8 cellular contexts compared by ENCODE assay signal in genomic region chr1:121097127-121097866, GRCh38.
A peak's percentile ranks its signal among the peaks of the same experiment; 100 is the strongest.
DNase-seq lines count a peak whose midpoint lies in the region; ATAC-seq and TF ChIP-seq lines count a peak whose summit lies in the region.
"Not testable (repeated sequence)": the region's sequence is repeated elsewhere in the genome, so short reads cannot be mapped to it uniquely, and the experiment has no call there.

No MANE protein-coding gene starts in this region.

- peak; percentile 86 for DNase-seq in COLO668 (lab: John Stamatoyannopoulos, UW; ENCODE audit: unreplicated experiment)
- peak; percentile 51 to 70 for DNase-seq in HL-60 (ENCODE audit: low read depth in 1 of 2, low spot score in 1 of 2)
- DNase-seq in activated CD8-positive, alpha-beta memory T cell treated with anti-CD3 and anti-CD28 coated beads, Interleukin-2, amount 50 U/mL, for 24 hours (ENCODE audit: extremely low read depth) = peak; percentile 30
- peak; percentile 94 for DNase-seq in endodermal cell
- peak; percentile 64 to 92 for DNase-seq in mesothelial cell of epicardium (ENCODE audit: low spot score in 2 of 2, unreplicated experiment in 2 of 2)
- DNase-seq in stimulated activated CD8-positive, alpha-beta memory T cell treated with anti-CD3 and anti-CD28 coated beads, Interleukin-12 subunit alpha, Interleukin-12 subunit beta, amount 100 ng/mL, for 1 hour (ENCODE audit: low read depth) = peak; percentile 67

- H3K27me3 ChIP-seq in HL-60 (ENCODE audit: insufficient read depth, poor library complexity, severe bottlenecking); OCI-LY1 (ENCODE audit: insufficient read depth, low read length); endodermal cell (ENCODE audit: control insufficient read depth, insufficient read depth, low read length, poor library complexity, severe bottlenecking): not testable (repeated sequence)

- not testable (repeated sequence) for H3K4me3 ChIP-seq in HL-60 (replicated peaks; ENCODE audit: insufficient read depth, low read length)
- peak overlapping the region; percentile 49 for H3K4me3 ChIP-seq in OCI-LY1 (ENCODE audit: low read depth, low read length, poor library complexity, severe bottlenecking)
- peak overlapping the region; percentile 64 for H3K4me3 ChIP-seq in endodermal cell (ENCODE audit: low read length)

- not testable (repeated sequence) for H3K36me3 ChIP-seq in OCI-LY1 (ENCODE audit: insufficient read depth, low read length); endodermal cell (ENCODE audit: control insufficient read depth, insufficient read depth, low read length)

- H3K27me3 Mint-ChIP-seq in endodermal cell (ENCODE audit: insufficient read depth); mesothelial cell of epicardium (ENCODE audit: low read depth): not testable (repeated sequence)

- not testable (repeated sequence) for H4K20me1 ChIP-seq in OCI-LY1 (ENCODE audit: insufficient read depth, low read length)

- H3K27ac Mint-ChIP-seq in endodermal cell, mesothelial cell of epicardium: not testable (repeated sequence)

- not testable (repeated sequence) for H3K79me2 ChIP-seq in OCI-LY1 (ENCODE audit: insufficient read depth, low read length)

- not testable (repeated sequence) for H3K9me3 ChIP-seq in OCI-LY1 (ENCODE audit: low read length); endodermal cell (ENCODE audit: control insufficient read depth, low read length)

- peak; percentile 92 for ATAC-seq in GM21447 (IDR thresholded peaks at IDR 0.05; ENCODE audit: unreplicated experiment)

- H3K36me3 Mint-ChIP-seq in endodermal cell (ENCODE audit: low read depth); mesothelial cell of epicardium: not testable (repeated sequence)

- H3K4me3 Mint-ChIP-seq in endodermal cell (peak overlapping the region; percentile 50), mesothelial cell of epicardium (peak overlapping the region; percentile 75)

- H2AFZ ChIP-seq in OCI-LY1 (ENCODE audit: low read length) = not testable (repeated sequence)

- H3K27ac ChIP-seq in HL-60 (replicated peaks); OCI-LY1 (ENCODE audit: low read depth, low read length, poor library complexity, severe bottlenecking); endodermal cell (ENCODE audit: low read depth, low read length): not testable (repeated sequence)

- 0 to 1% methylated on average over 1 to 42 of the region's 69 CpGs for WGBS in endodermal cell (ENCODE audit: insufficient coverage in 1 of 2, insufficient read length in 1 of 2), 2 experiments

- H3K4me1 Mint-ChIP-seq in endodermal cell, mesothelial cell of epicardium: not testable (repeated sequence)

- H3K9me2 ChIP-seq in OCI-LY1 (ENCODE audit: low read depth, low read length) = not testable (repeated sequence)

- not testable (repeated sequence) for H3K4me1 ChIP-seq in OCI-LY1 (ENCODE audit: insufficient read depth, low read length, severe bottlenecking); endodermal cell (ENCODE audit: control insufficient read depth, insufficient read depth, low read length)

- H3F3A ChIP-seq in OCI-LY1 (ENCODE audit: insufficient read depth, low read length) = not testable (repeated sequence)

- not testable (repeated sequence) for H3K9ac ChIP-seq in OCI-LY1 (ENCODE audit: low read length); endodermal cell (ENCODE audit: extremely low read depth, low read length, poor library complexity, severe bottlenecking)

- not testable (repeated sequence) for H3K9me3 Mint-ChIP-seq in endodermal cell, mesothelial cell of epicardium

- H3K4me2 ChIP-seq in OCI-LY1 (ENCODE audit: low read length) = peak overlapping the region; percentile 61

- not testable (repeated sequence) for TF ChIP-seq CTCF in HL-60 (IDR thresholded peaks at IDR 0.05; ENCODE audit: insufficient read depth, low read length)
- TF ChIP-seq CTCF in OCI-LY1 (IDR thresholded peaks at IDR 0.05; ENCODE audit: low read length) (peak; percentile 15), endodermal cell (conservative IDR thresholded peaks at IDR 0.05) (peak; percentile 64), mesothelial cell of epicardium (IDR thresholded peaks at IDR 0.05; ENCODE audit: unreplicated experiment) (peak; percentile 79)

Comparison
In these comparisons a context has a peak if more than half of its experiments do, and no peak if none do; other contexts are left out.
1. DNase-seq: peak in every context shown above with its lines; median percentile 94 in endodermal cell; 86 in COLO668; 78 in mesothelial cell of epicardium; 67 in stimulated activated CD8-positive, alpha-beta memory T cell treated with anti-CD3 and anti-CD28 coated beads, Interleukin-12 subunit alpha, Interleukin-12 subunit beta, amount 100 ng/mL, for 1 hour; 60 in HL-60; 30 in activated CD8-positive, alpha-beta memory T cell treated with anti-CD3 and anti-CD28 coated beads, Interleukin-2, amount 50 U/mL, for 24 hours.